ENCODE assay signal across 13 cellular contexts in genomic region chr1:31591425-31592093, GRCh38. TPM values are rescaled to one million over a fixed set of nuclear protein-coding genes. Genes with fewer than 3 reads are reported as not detected.
A peak's percentile ranks its signal among the peaks of the same experiment; 100 is the strongest.
DNase-seq lines count a peak whose midpoint lies in the region; ATAC-seq, FAIRE-seq and TF ChIP-seq lines count a peak whose summit lies in the region.
"Had no signal": no experiment of that assay in that cellular context is flagged by ENCODE, and none has a peak within 500 bp of the region (broad histone marks: within the 10 kb centered on the region; RNA-seq: fewer than 3 reads in every experiment).

No MANE protein-coding gene starts in this region.

- H3K36me3 Mint-ChIP-seq in nephron (ENCODE audit: low read depth), result no peaks in the 10 kb centered on the region
- H3K36me3 Mint-ChIP-seq: CD8-positive, alpha-beta T cell; IgD-negative memory B cell had no signal

- H3K27me3 Mint-ChIP-seq in nephron (ENCODE audit: low read depth), result peaks cover 46% of the 10 kb centered on the region

- 0 out of 22 replicates have a peak, but pooled peaks cover 0 to 4% (median 0%) of the 10 kb centered on the region in 11 experiments for H4K20me1 ChIP-seq in BLaER1 treated with 17β-estradiol and CSF1 and Interleukin-3, amounts not matched to agents 10 nM and 100 nM

- peaks cover 10 to 25% (median 21%) of the 10 kb centered on the region in 11 experiments; a peak in 20 of 22 replicates for H3K27me3 ChIP-seq in BLaER1 treated with 17β-estradiol and CSF1 and Interleukin-3, amounts not matched to agents 10 nM and 100 nM
- H3K27me3 ChIP-seq in bronchial epithelial cell (ENCODE audit: control insufficient read depth, insufficient read depth, low read length), result no peaks in the 10 kb centered on the region

- H3K27ac ChIP-seq in BLaER1 treated with 17β-estradiol and CSF1 and Interleukin-3, amounts not matched to agents 10 nM and 100 nM, result no peak overlapping the region

- no peak overlapping the region for H3K4me3 Mint-ChIP-seq in nephron
- H3K4me3 Mint-ChIP-seq: CD8-positive, alpha-beta T cell; IgD-negative memory B cell had no signal

- H3K4me3 ChIP-seq in BLaER1 treated with 17β-estradiol and CSF1 and Interleukin-3, amounts not matched to agents 10 nM and 100 nM, result no peak overlapping the region
- no peak overlapping the region for H3K4me3 ChIP-seq in bronchial epithelial cell (ENCODE audit: low read depth, low read length)

- H3K9ac ChIP-seq in BLaER1 treated with 17β-estradiol and CSF1 and Interleukin-3, amounts not matched to agents 10 nM and 100 nM, result no peak overlapping the region

- H3K4me2 ChIP-seq in BLaER1 treated with 17β-estradiol and CSF1 and Interleukin-3, amounts not matched to agents 10 nM and 100 nM, result peak overlapping the region in 7 of 11 experiments; percentile 11 to 59 (median 42); a peak in 10 of 22 replicates

- no peak for FAIRE-seq in bronchial epithelial cell (lab: Jason Lieb, UNC)

- H3K4me1 Mint-ChIP-seq in nephron, result peaks cover 27% of the 10 kb centered on the region

- DNase-seq in M059J (ENCODE audit: low read depth) (peak; percentile 95), bronchial epithelial cell (ENCODE audit: low read depth) (peak; percentile 82), NCI-H1105 (lab: John Stamatoyannopoulos, UW) (no peak), SKM-1 treated with dmso at 0.1 percent for 144 hours (lab: John Stamatoyannopoulos, UW; ENCODE audit: unreplicated experiment) (no peak)
- no peak for DNase-seq in stimulated activated naive CD8-positive, alpha-beta T cell treated with anti-CD3 and anti-CD28 coated beads, Interleukin-15, Interleukin-2, amounts not matched to agents 100 U/mL and 50 U/mL, for 24 hours
- DNase-seq: mesendoderm, NCI-H526 had no signal

- no peaks in the 10 kb centered on the region for H3K36me3 ChIP-seq in BLaER1 treated with 17β-estradiol and CSF1 and Interleukin-3, amounts not matched to agents 10 nM and 100 nM
- H3K36me3 ChIP-seq in bronchial epithelial cell (ENCODE audit: control insufficient read depth, insufficient read depth, low read length), result no peaks in the 10 kb centered on the region

- H3K4me1 ChIP-seq in BLaER1 treated with 17β-estradiol and CSF1 and Interleukin-3, amounts not matched to agents 10 nM and 100 nM, result peaks cover 33 to 82% (median 77%) of the 10 kb centered on the region in 10 experiments

- no peaks in the 10 kb centered on the region for H3K9me3 ChIP-seq in BLaER1 treated with 17β-estradiol and CSF1 and Interleukin-3, amounts not matched to agents 10 nM and 100 nM (replicated peaks in 1 of 11)

- H3K9me3 Mint-ChIP-seq in nephron, result no peaks in the 10 kb centered on the region
- H3K9me3 Mint-ChIP-seq: CD8-positive, alpha-beta T cell; IgD-negative memory B cell had no signal

- H3K27ac Mint-ChIP-seq in nephron, result peak overlapping the region in 2 of 3 experiments; percentile 2 to 30
- H3K27ac Mint-ChIP-seq: CD8-positive, alpha-beta T cell; IgD-negative memory B cell had no signal

- TF ChIP-seq CTCF in bronchial epithelial cell (IDR thresholded peaks at IDR 0.05; ENCODE audit: insufficient read depth, low read length, severe bottlenecking), result no peak
- TF ChIP-seq CTCF in nephron (IDR thresholded peaks at IDR 0.05; ENCODE audit: unreplicated experiment in 3 of 3), result no peak

- no peak for ATAC-seq in stimulated activated naive CD8-positive, alpha-beta T cell treated with anti-CD3 and anti-CD28 coated beads, Interleukin-15, Interleukin-2, amounts not matched to agents 100 U/mL and 50 U/mL, for 24 hours
- ATAC-seq in HG03280 (IDR thresholded peaks at IDR 0.05; ENCODE audit: unreplicated experiment), result no peak
- ATAC-seq: CD8-positive, alpha-beta T cell had no signal

RNA-seq across cellular contexts. Expression of gene TINAGL1, which starts 15.2 kb away (rescaled TPM):
- total RNA-seq in M059J (2014; rRNA removed; shearing (Covaris generic)), result 15.3 and 26.1 TPM in 2 replicates
- total RNA-seq in bronchial epithelial cell, result 55.4 and 154 TPM in 2 replicates
- total RNA-seq: CD8-positive, alpha-beta T cell had no signal

RNA-seq across cellular contexts. Expression of gene HCRTR1, which starts 25.9 kb away (rescaled TPM):
- not detected in 2 replicates for total RNA-seq in M059J (2014; rRNA removed; shearing (Covaris generic))
- not detected in 2 replicates for total RNA-seq in bronchial epithelial cell
- total RNA-seq: cardiac septum; CD8-positive, alpha-beta T cell had no signal

RNA-seq across cellular contexts. Expression of gene PEF1, which starts 53.1 kb away (rescaled TPM):
- 128 and 144 TPM in 2 replicates for total RNA-seq in M059J (2014; rRNA removed; shearing (Covaris generic))
- total RNA-seq in bronchial epithelial cell, result 67.4 and 95.2 TPM in 2 replicates

Comparison
In these comparisons a context has a peak if more than half of its experiments do, and no peak if none do; other contexts are left out.
1. DNase-seq: peak in M059J (single experiment) and bronchial epithelial cell (single experiment); none in stimulated activated naive CD8-positive, alpha-beta T cell treated with anti-CD3 and anti-CD28 coated beads, Interleukin-15, Interleukin-2, amounts not matched to agents 100 U/mL and 50 U/mL, for 24 hours (single experiment), NCI-H1105 (single experiment) and SKM-1 treated with dmso at 0.1 percent for 144 hours (single experiment).